ENCODE assay signal across 16 cellular contexts in the genomic region with DNA sequence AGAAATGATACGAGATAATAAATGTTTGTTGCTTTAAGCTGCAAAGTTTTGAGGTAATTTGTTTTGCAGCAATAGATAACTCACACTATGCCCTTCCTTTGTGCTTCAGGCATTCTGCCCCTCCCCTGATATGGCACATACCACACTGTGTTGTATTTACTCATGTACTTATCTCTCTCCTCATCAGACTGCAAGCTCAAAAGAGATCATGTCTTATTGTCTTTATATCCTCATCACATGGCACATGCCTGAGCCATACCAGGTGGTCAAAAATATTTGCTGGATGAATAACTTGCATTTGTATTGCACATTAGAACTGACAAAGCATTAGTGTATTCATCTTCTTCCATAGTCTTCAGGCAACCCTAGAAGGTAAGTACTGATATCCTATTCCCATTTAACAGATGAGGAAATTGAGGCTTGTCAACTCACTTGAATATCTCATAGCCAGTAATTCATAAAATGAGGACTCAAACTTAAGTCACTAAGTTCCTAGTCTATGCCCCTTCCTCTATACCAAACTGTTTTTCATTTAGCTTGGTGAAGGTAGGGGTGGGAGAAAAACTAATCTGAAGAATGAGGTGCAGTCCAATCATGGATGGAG.
DNase-seq lines count a peak whose midpoint lies in the region; ATAC-seq, FAIRE-seq and TF ChIP-seq lines count a peak whose summit lies in the region.
"Had no signal": no experiment of that assay in that cellular context is flagged by ENCODE, and none has a peak within 500 bp of the region (broad histone marks: within the 10 kb centered on the region; RNA-seq: fewer than 3 reads in every experiment).

No MANE protein-coding gene starts in this region.

- DNase-seq in ELR (ENCODE audit: low read depth) (peak; percentile 79), NCI-H146 treated with DMSO at 0.1 percent for 48 hours (lab: John Stamatoyannopoulos, UW; ENCODE audit: unreplicated experiment) (peak; percentile 58), bronchial epithelial cell (ENCODE audit: low read depth) (peak; percentile 90), renal cortical epithelial cell (ENCODE audit: low read depth) (peak; percentile 47), neuronal stem cell (ENCODE audit: low spot score) (no peak), NCI-H774 (lab: John Stamatoyannopoulos, UW) (no peak)
- DNase-seq in stimulated activated CD4-positive, alpha-beta T cell treated with anti-CD3 and anti-CD28 coated beads, Interleukin-2, amount 100 ng/mL, for 48 hours, result no peak
- DNase-seq: activated naive CD4-positive, alpha-beta T cell; Kasumi-1; left ventricle myocardium inferior; NCI-H446 treated with DMSO at 0.1 percent for 48 hours; nucleus accumbens; stimulated activated CD4-positive, alpha-beta T cell treated with anti-CD3 and anti-CD28 coated beads, Interleukin-2, amount 100 ng/mL, for 24 hours; stomach; SW 1271 had no signal

- H3K4me3 ChIP-seq in bronchial epithelial cell (ENCODE audit: low read depth, low read length) (no peak overlapping the region), neuronal stem cell (ENCODE audit: low read length in 2 of 2) (no peak overlapping the region)
- H3K4me3 ChIP-seq: left ventricle myocardium inferior, stomach had no signal

- H3K23ac ChIP-seq in neuronal stem cell (ENCODE audit: low read depth, low read length, poor library complexity), result no peak overlapping the region

- no peak overlapping the region for H3K27ac ChIP-seq in neuronal stem cell (replicated peaks; ENCODE audit: low read length)

- no peak overlapping the region for H3K9ac ChIP-seq in neuronal stem cell (ENCODE audit: low read depth, low read length, poor library complexity)

- H4K91ac ChIP-seq in neuronal stem cell (ENCODE audit: low read depth, low read length, poor library complexity), result no peak overlapping the region

- H2BK15ac ChIP-seq in neuronal stem cell (ENCODE audit: low read length), result no peak overlapping the region

- no peak overlapping the region for H2AFZ ChIP-seq in neuronal stem cell (ENCODE audit: low read length)

- H3K4me2 ChIP-seq in neuronal stem cell (ENCODE audit: insufficient read depth, low read length, poor library complexity, severe bottlenecking), result no peak overlapping the region

- ATAC-seq in GM19351 (IDR thresholded peaks at IDR 0.05; ENCODE audit: unreplicated experiment), result no peak

- no peak overlapping the region for H3K4ac ChIP-seq in neuronal stem cell (ENCODE audit: low read length)

- no peaks in the 10 kb centered on the region for H3K79me1 ChIP-seq in neuronal stem cell (ENCODE audit: low read depth, low read length)

- no peak overlapping the region for H2AK5ac ChIP-seq in neuronal stem cell (ENCODE audit: low read depth, low read length)

- H3K36me3 ChIP-seq in bronchial epithelial cell (ENCODE audit: control insufficient read depth, insufficient read depth, low read length), result no peaks in the 10 kb centered on the region
- H3K36me3 ChIP-seq in neuronal stem cell (replicated peaks in 1 of 2; ENCODE audit: control insufficient read depth in 2 of 2, insufficient read depth in 2 of 2, low read length in 2 of 2), result no peaks in the 10 kb centered on the region
- H3K36me3 ChIP-seq: left ventricle myocardium inferior, stomach had no signal

- H2BK12ac ChIP-seq in neuronal stem cell (ENCODE audit: low read length), result no peak overlapping the region

- no peak overlapping the region for H2BK5ac ChIP-seq in neuronal stem cell (ENCODE audit: low read length)

- no peak overlapping the region for H2BK120ac ChIP-seq in neuronal stem cell (ENCODE audit: low read depth, low read length)

- no peaks in the 10 kb centered on the region for H3K4me1 ChIP-seq in neuronal stem cell (ENCODE audit: control insufficient read depth in 2 of 2, insufficient read depth in 1 of 2, low read depth in 1 of 2, low read length in 2 of 2)

- no peak overlapping the region for H3K18ac ChIP-seq in neuronal stem cell (ENCODE audit: low read length)

- H3K27me3 ChIP-seq in bronchial epithelial cell (ENCODE audit: control insufficient read depth, insufficient read depth, low read length), result no peaks in the 10 kb centered on the region
- peaks cover 0 to 9% (median 0%) of the 10 kb centered on the region in 3 experiments for H3K27me3 ChIP-seq in neuronal stem cell (ENCODE audit: control insufficient read depth in 3 of 3, insufficient read depth in 3 of 3, low read depth in 1 of 3, low read length in 3 of 3)
- H3K27me3 ChIP-seq: stomach had no signal

- no peak for TF ChIP-seq CTCF in bronchial epithelial cell (IDR thresholded peaks at IDR 0.05; ENCODE audit: insufficient read depth, low read length, severe bottlenecking)

- H4K8ac ChIP-seq in neuronal stem cell (ENCODE audit: low read depth, low read length), result no peak overlapping the region

- WGBS in neuronal stem cell (ENCODE audit: extremely low coverage in 2 of 2, insufficient read length in 2 of 2, insufficient replicate concordance in 1 of 2), 2 donors, result no CpG with 5 or more reads among the region's 1 CpG

- H3K14ac ChIP-seq in neuronal stem cell (ENCODE audit: low read length), result no peak overlapping the region

- no peaks in the 10 kb centered on the region for H3K9me3 ChIP-seq in neuronal stem cell (replicated peaks in 1 of 2; ENCODE audit: control insufficient read depth in 2 of 2, insufficient read depth in 1 of 2, low read depth in 1 of 2, low read length in 2 of 2)
- H3K9me3 ChIP-seq: left ventricle myocardium inferior, stomach had no signal

- no peak for FAIRE-seq in bronchial epithelial cell (lab: Jason Lieb, UNC)

Comparison
In these comparisons a context has a peak if more than half of its experiments do, and no peak if none do; other contexts are left out.
1. DNase-seq: peak in ELR (single experiment), NCI-H146 treated with DMSO at 0.1 percent for 48 hours (single experiment), bronchial epithelial cell (single experiment) and renal cortical epithelial cell (single experiment); none in neuronal stem cell (single experiment), stimulated activated CD4-positive, alpha-beta T cell treated with anti-CD3 and anti-CD28 coated beads, Interleukin-2, amount 100 ng/mL, for 48 hours (0 of 2) and NCI-H774 (single experiment).